Comparison of ENCODE assay signal across 12 cellular contexts in the genomic region with DNA sequence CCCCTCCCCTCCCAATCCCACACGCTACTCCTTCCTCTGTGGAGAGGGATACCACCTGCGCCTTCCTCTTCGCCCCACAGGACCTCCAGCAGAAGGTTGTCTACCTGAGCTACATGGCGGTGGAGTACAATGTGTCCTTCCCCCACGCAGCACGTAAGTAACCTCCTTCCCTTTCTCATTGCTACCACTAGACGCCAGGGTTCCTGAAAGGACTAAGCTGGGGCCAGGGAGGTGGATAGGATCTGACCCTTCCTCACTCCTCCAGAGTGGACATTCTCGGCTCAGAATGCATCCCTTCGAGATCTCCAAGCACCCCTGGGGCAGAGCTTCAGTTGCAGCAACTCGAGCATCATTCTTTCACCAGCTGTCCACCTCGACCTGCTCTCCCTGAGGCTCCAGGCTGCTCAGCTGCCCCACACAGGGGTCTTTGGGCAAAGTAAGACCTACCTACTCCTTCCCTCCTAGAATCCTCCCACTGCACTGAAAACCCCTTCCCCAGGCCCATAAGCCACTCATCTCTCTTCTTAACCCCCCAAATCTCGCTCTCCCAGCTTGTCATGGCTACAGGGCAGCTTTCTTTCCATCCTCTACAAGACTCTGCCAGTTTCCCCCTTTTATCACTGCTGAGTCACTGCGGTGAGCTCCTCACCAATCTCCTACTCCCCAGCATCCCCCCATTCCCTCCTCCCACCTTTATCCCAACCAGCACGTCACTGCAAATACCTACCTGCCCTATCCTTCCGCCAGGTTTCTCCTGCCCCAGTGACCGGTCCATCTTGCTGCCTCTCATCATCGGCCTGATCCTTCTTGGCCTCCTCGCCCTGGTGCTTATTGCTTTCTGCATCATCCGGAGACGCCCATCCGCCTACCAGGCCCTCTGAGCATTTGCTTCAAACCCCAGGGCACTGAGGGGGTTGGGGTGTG. TPM values are rescaled to one million over a fixed set of nuclear protein-coding genes. Genes with fewer than 3 reads are reported as not detected.
DNase-seq lines count a peak whose midpoint lies in the region; ATAC-seq and TF ChIP-seq lines count a peak whose summit lies in the region.
"Had no signal": no experiment of that assay in that cellular context is flagged by ENCODE, and none has a peak within 500 bp of the region (broad histone marks: within the 10 kb centered on the region; RNA-seq: fewer than 3 reads in every experiment).

No MANE protein-coding gene starts in this region.

- ATAC-seq in left cardiac atrium (no peak), HG03159 (IDR thresholded peaks at IDR 0.05; ENCODE audit: unreplicated experiment) (no peak)

- TF ChIP-seq POLR2A in uterus (IDR thresholded peaks at IDR 0.05): no peak

- no TSS peak for BruUV-seq in OCI-LY7 (replicated peaks; lab: Mats Ljungman, UMichigan)

- DNase-seq in left ventricle myocardium inferior: no peak
- no peak for DNase-seq in left cardiac atrium
- peak; percentile 75 for DNase-seq in amniotic epithelial cell (ENCODE audit: low read depth)
- DNase-seq in uterus: no peak
- no peak for DNase-seq in NCI-H2081 (lab: John Stamatoyannopoulos, UW)
- DNase-seq in OCI-LY7 (ENCODE audit: low spot score): no peak
- DNase-seq: activated CD4-positive, alpha-beta T cell treated with anti-CD3 and anti-CD28 coated beads for 48 hours; DMS79; MG63; stimulated activated CD4-positive, alpha-beta T cell treated with anti-CD3 and anti-CD28 coated beads, Interleukin-4, amount 100 ng/mL, for 24 hours had no signal

- peak overlapping the region; percentile 96 for H3K27ac ChIP-seq in left ventricle myocardium inferior (replicated peaks)
- peak overlapping the region; percentile 23 for H3K27ac ChIP-seq in mesodermal cell (ENCODE audit: low read depth, low read length, severe bottlenecking)
- peak overlapping the region; percentile 76 to 96 for H3K27ac ChIP-seq in uterus
- H3K27ac ChIP-seq in OCI-LY7 (ENCODE audit: low read depth, low read length, poor library complexity, severe bottlenecking): no peak overlapping the region

- TF ChIP-seq CTCF in left ventricle myocardium inferior (IDR thresholded peaks at IDR 0.05; ENCODE audit: borderline replicate concordance): no peak
- no peak for TF ChIP-seq CTCF in uterus (IDR thresholded peaks at IDR 0.05)
- TF ChIP-seq CTCF in OCI-LY7 (conservative IDR thresholded peaks at IDR 0.05; ENCODE audit: low read length): no peak

- H3K27me3 ChIP-seq in left ventricle myocardium inferior (ENCODE audit: low read depth) (no peaks in the 10 kb centered on the region), uterus (no peaks in the 10 kb centered on the region)
- H3K27me3 ChIP-seq: MG63 had no signal

- H3K4me2 ChIP-seq in OCI-LY7 (ENCODE audit: low read length): no peak overlapping the region

- H2AFZ ChIP-seq in OCI-LY7 (ENCODE audit: low read length): no peak overlapping the region

- no peaks in the 10 kb centered on the region for H3K9me2 ChIP-seq in OCI-LY7 (ENCODE audit: insufficient read depth, low read length)

- 86 to 92% methylated on average over 13 to 15 of the region's 21 CpGs for WGBS in mesodermal cell (ENCODE audit: insufficient coverage in 2 of 2), 2 experiments

- peak overlapping the region; percentile 76 for H3K4me3 ChIP-seq in left ventricle myocardium inferior
- H3K4me3 ChIP-seq in mesodermal cell (ENCODE audit: extremely low read depth, insufficient read depth, low read length, poor library complexity, severe bottlenecking): no peak overlapping the region
- H3K4me3 ChIP-seq in uterus: no peak overlapping the region
- no peak overlapping the region for H3K4me3 ChIP-seq in OCI-LY7 (ENCODE audit: low read depth, low read length, poor library complexity, severe bottlenecking)
- H3K4me3 ChIP-seq: MG63 had no signal

- H3K36me3 ChIP-seq in left ventricle myocardium inferior: peaks cover 36% of the 10 kb centered on the region
- peaks cover 57% of the 10 kb centered on the region for H3K36me3 ChIP-seq in mesodermal cell (ENCODE audit: control insufficient read depth, insufficient read depth, low read length)
- H3K36me3 ChIP-seq in uterus: no peaks in the 10 kb centered on the region
- H3K36me3 ChIP-seq in OCI-LY7 (ENCODE audit: insufficient read depth, low read length): peaks cover 71% of the 10 kb centered on the region

- H3K79me2 ChIP-seq in OCI-LY7 (ENCODE audit: insufficient read depth, low read depth, low read length): peaks cover 11% of the 10 kb centered on the region; the same call in 1 of the 2 replicates

- POLR2A ChIA-PET in OCI-LY7 (lab: Charles Lee): no interaction called here

- peaks cover 11% of the 10 kb centered on the region for H4K20me1 ChIP-seq in OCI-LY7 (ENCODE audit: insufficient read depth, low read length)

- intact Hi-C loops in left ventricle myocardium inferior (cut with micrococcal nuclease): no loop called here
- intact Hi-C loops in left cardiac atrium (cut with DNase I): no loop called here
- intact Hi-C loops in uterus (cut with DNase I; ENCODE audit: low total_unique reads): loop anchor here (10.0 kb wide), 1 partner anchor 226 kb away; the partner anchor contains the start of genes KCTD11 and TMEM95
- intact Hi-C loops in OCI-LY7 (cut with micrococcal nuclease; ENCODE audit: unreplicated experiment): no loop called here

- CTCF ChIA-PET in OCI-LY7 (lab: Charles Lee; ENCODE audit: unreplicated experiment): no interaction called here

- H3K9me3 ChIP-seq in left ventricle myocardium inferior (replicated peaks) (no peaks in the 10 kb centered on the region), mesodermal cell (ENCODE audit: control insufficient read depth, low read length) (no peaks in the 10 kb centered on the region), uterus (no peaks in the 10 kb centered on the region), OCI-LY7 (ENCODE audit: low read length) (no peaks in the 10 kb centered on the region)
- H3K9me3 ChIP-seq: MG63 had no signal

- H3K4me1 ChIP-seq in left ventricle myocardium inferior (peaks cover 87% of the 10 kb centered on the region), mesodermal cell (ENCODE audit: control insufficient read depth, insufficient read depth, low read length, poor library complexity, severe bottlenecking) (peaks cover 26% of the 10 kb centered on the region), uterus (peaks cover 7% of the 10 kb centered on the region in 2 donors), OCI-LY7 (ENCODE audit: insufficient read depth, low read length, poor library complexity, severe bottlenecking) (peaks cover 56% of the 10 kb centered on the region)

RNA-seq across cellular contexts. Expression of gene CD68, which starts 1.5 kb away (rescaled TPM):
- total RNA-seq in left ventricle myocardium inferior (25.5 TPM), left cardiac atrium (10 to 100 TPM; 55.5 to 87.3 TPM), uterus (10 to 100 TPM in 1 of 4 donors, 1 to 10 TPM in 3; 4.4 to 15.9 (median 7.5) TPM), OCI-LY7 (2022) (0.44 and 0.72 TPM in 2 replicates)
- 5.8 TPM for polyA plus RNA-seq in mesodermal cell (2013, experiment 1 of 2)
- polyA plus RNA-seq in mesodermal cell (2013, experiment 2 of 2): 4.1 TPM
- total RNA-seq in OCI-LY7 (2014; rRNA removed; shearing (Covaris generic)): 0.10 and 0.54 TPM in 2 replicates

RNA-seq across cellular contexts. Expression of gene MPDU1, which starts 2.8 kb away (rescaled TPM):
- total RNA-seq in left ventricle myocardium inferior: 24.9 TPM
- 10 to 100 TPM; 30.5 to 35.0 TPM for total RNA-seq in left cardiac atrium
- 43.3 TPM for polyA plus RNA-seq in mesodermal cell (2013, experiment 1 of 2)
- polyA plus RNA-seq in mesodermal cell (2013, experiment 2 of 2): 44.5 TPM
- 10 to 100 TPM in 3 of 4 donors, 1 to 10 TPM in 1; 2.6 to 63.6 (median 35.0) TPM for total RNA-seq in uterus
- total RNA-seq in OCI-LY7 (2014; rRNA removed; shearing (Covaris generic)): 30.4 and 34.5 TPM in 2 replicates
- total RNA-seq in OCI-LY7 (2022): 21.3 and 26.1 TPM in 2 replicates

RNA-seq across cellular contexts. Expression of gene SOX15, which starts 9.0 kb away (rescaled TPM):
- 1.9 TPM for total RNA-seq in left ventricle myocardium inferior
- 1 to 10 TPM; 3.0 to 4.7 TPM for total RNA-seq in left cardiac atrium
- not detected for polyA plus RNA-seq in mesodermal cell (2013, experiment 1 of 2)
- polyA plus RNA-seq in mesodermal cell (2013, experiment 2 of 2): 0.61 TPM
- total RNA-seq in uterus: 1 to 10 TPM in 3 of 4 donors, not detected in 1; 1.0 to 7.3 (median 1.1) TPM
- total RNA-seq in OCI-LY7 (2014; rRNA removed; shearing (Covaris generic)): 0.23 and 1.6 TPM in 2 replicates
- 0.57 and 0.84 TPM in 2 replicates for total RNA-seq in OCI-LY7 (2022)

RNA-seq across cellular contexts. Expression of gene SENP3, which starts 19.2 kb away (rescaled TPM):
- total RNA-seq in left ventricle myocardium inferior: 29.5 TPM
- total RNA-seq in left cardiac atrium: 10 to 100 TPM; 27.2 to 30.5 TPM
- 53.6 TPM for polyA plus RNA-seq in mesodermal cell (2013, experiment 1 of 2)
- 65.0 TPM for polyA plus RNA-seq in mesodermal cell (2013, experiment 2 of 2)
- total RNA-seq in uterus: 100 to 1,000 TPM in 1 of 4 donors, 10 to 100 TPM in 3; 45.9 to 106 (median 59.5) TPM
- total RNA-seq in OCI-LY7 (2014; rRNA removed; shearing (Covaris generic)): 100 and 102 TPM in 2 replicates
- 62.4 and 77.6 TPM in 2 replicates for total RNA-seq in OCI-LY7 (2022)

RNA-seq across cellular contexts. Expression of gene TNFSF13, which starts 22.3 kb away (rescaled TPM):
- total RNA-seq in left ventricle myocardium inferior (6.3 TPM), left cardiac atrium (10 to 100 TPM; 15.0 to 25.5 TPM), uterus (10 to 100 TPM in 3 of 4 donors, 1 to 10 TPM in 1; 6.8 to 56.9 (median 25.8) TPM), OCI-LY7 (2022) (4.8 and 6.0 TPM in 2 replicates)
- polyA plus RNA-seq in mesodermal cell (2013, experiment 1 of 2): 1.5 TPM
- polyA plus RNA-seq in mesodermal cell (2013, experiment 2 of 2): 0.91 TPM
- total RNA-seq in OCI-LY7 (2014; rRNA removed; shearing (Covaris generic)): 0.49 and 0.98 TPM in 2 replicates
